ENCODE assay signal across 21 cellular contexts in genomic region chr2:128537646-128538045, GRCh38.
A peak's percentile ranks its signal among the peaks of the same experiment; 100 is the strongest.
DNase-seq lines count a peak whose midpoint lies in the region; ATAC-seq and TF ChIP-seq lines count a peak whose summit lies in the region.
"Had no signal": no experiment of that assay in that cellular context is flagged by ENCODE, and none has a peak within 500 bp of the region (broad histone marks: within the 10 kb centered on the region; RNA-seq: fewer than 3 reads in every experiment).

No MANE protein-coding gene starts in this region.

- H3K27me3 Mint-ChIP-seq in Calu3 (ENCODE audit: unreplicated experiment): no peaks in the 10 kb centered on the region
- H3K27me3 Mint-ChIP-seq in activated naive CD8-positive, alpha-beta T cell treated with anti-CD3 and anti-CD28 coated beads for 36 hours: no peaks in the 10 kb centered on the region
- H3K27me3 Mint-ChIP-seq: progenitor cell of endocrine pancreas had no signal

- no peak for ATAC-seq in HG02970 (IDR thresholded peaks at IDR 0.05; ENCODE audit: low FRiP score, unreplicated experiment)
- ATAC-seq: left ventricle myocardium superior had no signal

- H3K9ac ChIP-seq in Loucy (ENCODE audit: low read depth, low read length, poor library complexity, severe bottlenecking): peak overlapping the region; percentile 35

- H3K9me2 ChIP-seq in Loucy (replicated peaks; ENCODE audit: low read depth, low read length): no peaks in the 10 kb centered on the region

- H3K36me3 ChIP-seq in Loucy (ENCODE audit: insufficient read depth, low read length) (no peaks in the 10 kb centered on the region), brain microvascular endothelial cell (replicated peaks) (no peaks in the 10 kb centered on the region), mesodermal cell (ENCODE audit: control insufficient read depth, insufficient read depth, low read length) (no peaks in the 10 kb centered on the region), left ventricle myocardium inferior (no peaks in the 10 kb centered on the region)
- H3K36me3 ChIP-seq: MG63, uterus had no signal

- CTCF ChIA-PET in Calu3 (lab: Charles Lee): no interaction called here

- H3K4me2 ChIP-seq in Loucy (ENCODE audit: low read depth, low read length, poor library complexity, severe bottlenecking): no peak overlapping the region

- DNase-seq in Calu3: no peak
- no peak for DNase-seq in brain microvascular endothelial cell
- DNase-seq in left ventricle myocardium inferior: no peak
- no peak for DNase-seq in activated naive CD8-positive, alpha-beta T cell treated with anti-CD3 and anti-CD28 coated beads for 36 hours
- no peak for DNase-seq in cerebellar nuclear complex (lab: John Stamatoyannopoulos, UW)
- DNase-seq: ACHN; activated B cell treated with CpG ODN at 0.5 μM for 24 hours; activated gamma-delta T cell; CD4-positive, CD25-positive, alpha-beta regulatory T cell; DMS 273 treated with DMSO at 0.1 percent for 48 hours; left ventricle myocardium superior; NCI-H1436; substantia nigra; uterus had no signal

- peak overlapping the region; percentile 94 for H3K27ac ChIP-seq in brain microvascular endothelial cell
- H3K27ac ChIP-seq in mesodermal cell (ENCODE audit: low read depth, low read length, severe bottlenecking): peak overlapping the region; percentile 86
- no peak overlapping the region for H3K27ac ChIP-seq in left ventricle myocardium inferior (replicated peaks)
- H3K27ac ChIP-seq: foreskin keratinocyte, uterus had no signal

- H3K27me3 ChIP-seq in Loucy (ENCODE audit: insufficient read depth, low read length, poor library complexity, severe bottlenecking): no peaks in the 10 kb centered on the region
- H3K27me3 ChIP-seq in brain microvascular endothelial cell (replicated peaks): no peaks in the 10 kb centered on the region
- H3K27me3 ChIP-seq in left ventricle myocardium inferior (ENCODE audit: low read depth): no peaks in the 10 kb centered on the region
- H3K27me3 ChIP-seq: foreskin keratinocyte, MG63, uterus had no signal

- peaks cover 26% of the 10 kb centered on the region for H3K4me1 Mint-ChIP-seq in Calu3 (ENCODE audit: low read depth, unreplicated experiment)
- no peaks in the 10 kb centered on the region for H3K4me1 Mint-ChIP-seq in activated naive CD8-positive, alpha-beta T cell treated with anti-CD3 and anti-CD28 coated beads for 36 hours
- H3K4me1 Mint-ChIP-seq: activated B cell treated with CpG ODN at 0.5 μM for 24 hours; CD4-positive, CD25-positive, alpha-beta regulatory T cell; nephron had no signal

- H3K9me3 ChIP-seq in Loucy (ENCODE audit: insufficient read depth, low read depth, low read length) (no peaks in the 10 kb centered on the region), mesodermal cell (ENCODE audit: control insufficient read depth, low read length) (no peaks in the 10 kb centered on the region), left ventricle myocardium inferior (replicated peaks) (no peaks in the 10 kb centered on the region)
- H3K9me3 ChIP-seq: MG63, uterus had no signal

- no peaks in the 10 kb centered on the region for H3K9me3 Mint-ChIP-seq in Calu3 (ENCODE audit: low read depth, unreplicated experiment)
- H3K9me3 Mint-ChIP-seq in activated naive CD8-positive, alpha-beta T cell treated with anti-CD3 and anti-CD28 coated beads for 36 hours: no peaks in the 10 kb centered on the region
- H3K9me3 Mint-ChIP-seq: activated B cell treated with CpG ODN at 0.5 μM for 24 hours; CD4-positive, CD25-positive, alpha-beta regulatory T cell had no signal

- TF ChIP-seq CTCF in Calu3 (IDR thresholded peaks at IDR 0.05; ENCODE audit: unreplicated experiment) (no peak), Loucy (conservative IDR thresholded peaks at IDR 0.05; ENCODE audit: low read length) (no peak), brain microvascular endothelial cell (IDR thresholded peaks at IDR 0.05; ENCODE audit: low read depth, low read length, missing control alignments) (no peak), left ventricle myocardium inferior (IDR thresholded peaks at IDR 0.05; ENCODE audit: borderline replicate concordance) (no peak)

- H3K36me3 Mint-ChIP-seq in Calu3 (ENCODE audit: insufficient read depth, unreplicated experiment): peaks cover 6% of the 10 kb centered on the region
- no peaks in the 10 kb centered on the region for H3K36me3 Mint-ChIP-seq in activated naive CD8-positive, alpha-beta T cell treated with anti-CD3 and anti-CD28 coated beads for 36 hours
- H3K36me3 Mint-ChIP-seq: CD4-positive, CD25-positive, alpha-beta regulatory T cell had no signal

- no peaks in the 10 kb centered on the region for H3F3A ChIP-seq in Loucy (ENCODE audit: low read depth)

- in situ Hi-C loops in brain microvascular endothelial cell (cut with HindIII; ENCODE audit: low pct_ligation_motif_present, low sequenced_read_pairs): no loop called here

- H3K4me3 ChIP-seq in Loucy (ENCODE audit: low read length, poor library complexity, severe bottlenecking) (no peak overlapping the region), brain microvascular endothelial cell (ENCODE audit: low read depth, low read length) (no peak overlapping the region), mesodermal cell (ENCODE audit: extremely low read depth, insufficient read depth, low read length, poor library complexity, severe bottlenecking) (no peak overlapping the region), left ventricle myocardium inferior (no peak overlapping the region)
- H3K4me3 ChIP-seq: MG63, uterus had no signal

- no peaks in the 10 kb centered on the region for H3K79me2 ChIP-seq in Loucy (ENCODE audit: insufficient read depth, low read length)

- no peak overlapping the region for H3K4me3 Mint-ChIP-seq in Calu3 (ENCODE audit: low read depth, unreplicated experiment)
- H3K4me3 Mint-ChIP-seq in activated naive CD8-positive, alpha-beta T cell treated with anti-CD3 and anti-CD28 coated beads for 36 hours: no peak overlapping the region
- H3K4me3 Mint-ChIP-seq: activated B cell treated with CpG ODN at 0.5 μM for 24 hours; CD4-positive, CD25-positive, alpha-beta regulatory T cell; nephron had no signal

- H3K4me1 ChIP-seq in Loucy (ENCODE audit: insufficient read depth, low read length, poor library complexity, severe bottlenecking) (peaks cover 47% of the 10 kb centered on the region), mesodermal cell (ENCODE audit: control insufficient read depth, insufficient read depth, low read length, poor library complexity, severe bottlenecking) (peaks cover 21% of the 10 kb centered on the region), left ventricle myocardium inferior (no peaks in the 10 kb centered on the region)
- H3K4me1 ChIP-seq: foreskin keratinocyte, uterus had no signal

- H2AFZ ChIP-seq in Loucy (ENCODE audit: low read length): peak overlapping the region; percentile 8; the same call in 1 of the 2 replicates

- intact Hi-C loops in Calu3 (cut with micrococcal nuclease; ENCODE audit: unreplicated experiment) (loop anchor here (5.0 kb wide), 2 partner anchors 40 to 45 kb away; no protein-coding TSS in a partner anchor), left ventricle myocardium inferior (cut with micrococcal nuclease) (no loop called here)

- peak overlapping the region; percentile 83 for H3K27ac Mint-ChIP-seq in Calu3 (ENCODE audit: unreplicated experiment)
- no peak overlapping the region for H3K27ac Mint-ChIP-seq in activated naive CD8-positive, alpha-beta T cell treated with anti-CD3 and anti-CD28 coated beads for 36 hours
- H3K27ac Mint-ChIP-seq: activated B cell treated with CpG ODN at 0.5 μM for 24 hours; CD4-positive, CD25-positive, alpha-beta regulatory T cell had no signal

- BruUV-seq in Calu3 (replicated peaks; lab: Mats Ljungman, UMichigan): no TSS peak

- H4K20me1 ChIP-seq in Loucy (ENCODE audit: insufficient read depth, low read length, poor library complexity, severe bottlenecking): no peaks in the 10 kb centered on the region
